In the genomic region with DNA sequence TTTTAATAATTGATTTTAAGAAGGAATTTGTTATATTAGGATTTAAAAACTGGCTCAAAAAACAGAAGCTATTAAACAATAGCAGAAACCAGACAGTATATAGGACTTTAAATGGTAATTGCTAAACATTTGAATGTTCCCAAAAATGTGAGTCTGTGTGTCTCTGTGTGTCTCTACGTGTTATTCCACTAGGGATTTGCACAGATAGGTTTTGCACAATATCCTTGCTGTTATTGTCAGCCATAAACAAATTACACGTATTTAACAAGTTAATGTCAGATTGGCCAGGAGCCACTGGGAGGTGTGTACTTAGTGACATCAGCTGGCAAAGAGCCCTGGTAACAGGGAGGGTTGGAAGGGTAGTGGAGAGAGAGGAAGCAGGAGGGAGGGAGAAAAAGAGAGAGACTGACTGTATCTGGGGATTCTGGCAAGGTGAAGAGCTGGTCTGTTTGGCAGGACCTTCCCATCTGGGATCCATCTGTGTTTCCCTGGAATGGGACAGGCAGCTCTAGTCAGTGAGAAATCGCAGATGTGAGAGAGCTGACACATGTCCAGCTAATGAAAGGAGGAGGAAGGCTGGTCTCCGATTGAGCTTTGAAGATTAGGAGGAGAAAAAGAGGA, we compare ENCODE assay signal across 8 cellular contexts.
DNase-seq lines count a peak whose midpoint lies in the region; ATAC-seq and TF ChIP-seq lines count a peak whose summit lies in the region.

No MANE protein-coding gene starts in this region.

- TF ChIP-seq POLR2A in gastrocnemius medialis (IDR thresholded peaks at IDR 0.05), result no peak

- in situ Hi-C loops in gastrocnemius medialis (cut with MboI; ENCODE audit: low sequenced_read_pairs in 4 of 4), result no loop called here

- H3K4me1 ChIP-seq in right atrium auricular region (peaks cover 0 to 10% of the 10 kb centered on the region in 2 donors), gastrocnemius medialis (peaks cover 21 to 23% of the 10 kb centered on the region in 2 donors)

- no peaks in the 10 kb centered on the region for H3K27me3 ChIP-seq in right atrium auricular region
- no peaks in the 10 kb centered on the region for H3K27me3 ChIP-seq in gastrocnemius medialis

- H3K27ac ChIP-seq in angular gyrus (ENCODE audit: low read depth, low read length) (peak overlapping the region; percentile 19), right atrium auricular region (peak overlapping the region; percentile 49 to 61), gastrocnemius medialis (peak overlapping the region in 2 of 4 donors; percentile 0 to 28)

- intact Hi-C loops in gastrocnemius medialis (cut with DNase I; ENCODE audit: low total_unique reads), result no loop called here

- TF ChIP-seq CTCF in right atrium auricular region (IDR thresholded peaks at IDR 0.05) (no peak), gastrocnemius medialis (IDR thresholded peaks at IDR 0.05 in 4 of 5, conservative IDR thresholded peaks at IDR 0.05 in 1 of 5) (no peak)

- peak; percentile 98 for DNase-seq in DMS53 (lab: John Stamatoyannopoulos, UW)
- DNase-seq in NCI-H2107 (lab: John Stamatoyannopoulos, UW), result peak; percentile 68
- peak; percentile 82 for DNase-seq in right atrium auricular region (ENCODE audit: low spot score)
- peak; percentile 51 to 67 for DNase-seq in gastrocnemius medialis
- DNase-seq in activated naive CD4-positive, alpha-beta T cell (lab: John Stamatoyannopoulos, UW), result no peak

- ATAC-seq in gastrocnemius medialis (peak; percentile 75 to 88), HG03025 (IDR thresholded peaks at IDR 0.05; ENCODE audit: low FRiP score, unreplicated experiment) (no peak), GM18519 (IDR thresholded peaks at IDR 0.05; ENCODE audit: low FRiP score, unreplicated experiment) (no peak)

- H3K4me3 ChIP-seq in right atrium auricular region (peak overlapping the region in 1 of 2 donors; percentile 2), gastrocnemius medialis (no peak overlapping the region)

- H3K36me3 ChIP-seq in right atrium auricular region (no peaks in the 10 kb centered on the region), gastrocnemius medialis (no peaks in the 10 kb centered on the region)

- H3K9me3 ChIP-seq in right atrium auricular region, result no peaks in the 10 kb centered on the region
- H3K9me3 ChIP-seq in gastrocnemius medialis, result no peaks in the 10 kb centered on the region

Comparison
In these comparisons a context has a peak if more than half of its experiments do, and no peak if none do; other contexts are left out.
1. DNase-seq: peak in DMS53 (single experiment), NCI-H2107 (single experiment), right atrium auricular region (single experiment) and gastrocnemius medialis (2 of 2); none in activated naive CD4-positive, alpha-beta T cell (0 of 4).
2. ATAC-seq: peak in gastrocnemius medialis (2 of 2); none in HG03025 (single experiment) and GM18519 (single experiment).